Comparison of ENCODE assay signal across 12 cellular contexts in genomic region chr4:165415910-165416309, GRCh38. TPM values are rescaled to one million over a fixed set of nuclear protein-coding genes. Genes with fewer than 3 reads are reported as not detected.
A peak's percentile ranks its signal among the peaks of the same experiment; 100 is the strongest.
DNase-seq lines count a peak whose midpoint lies in the region; ATAC-seq and TF ChIP-seq lines count a peak whose summit lies in the region.
"Had no signal": no experiment of that assay in that cellular context is flagged by ENCODE, and none has a peak within 500 bp of the region (broad histone marks: within the 10 kb centered on the region; RNA-seq: fewer than 3 reads in every experiment).

No MANE protein-coding gene starts in this region.

- DNase-seq in DMS79 treated with DMSO at 0.1 percent for 48 hours (lab: John Stamatoyannopoulos, UW) (peak; percentile 89), WTC11 (ENCODE audit: low spot score) (no peak), iPS-NIHi11 (ENCODE audit: low spot score) (peak; percentile 31), renal cortical epithelial cell (ENCODE audit: low read depth) (peak; percentile 57), GM13977 (ENCODE audit: low spot score) (no peak), HPDE6-E6E7 (ENCODE audit: extremely low spot score) (no peak)
- DNase-seq: BE2C; CD4-positive, alpha-beta memory T cell; NCI-H1436; NCI-H2081 treated with DMSO at 0.1 percent for 48 hours; NCI-H748 treated with DMSO at 0.1 percent for 48 hours had no signal

- ATAC-seq in WTC11: 0 out of 2 replicates have a peak, but pooled peaks have one; percentile 30
- ATAC-seq in activated T-helper 17 cell treated with anti-CD3 and anti-CD28 coated beads, Interleukin-2, amount 50 U/mL, for 72 hours (replicated peaks): no peak

- TF ChIP-seq CTCF in WTC11 (IDR thresholded peaks at IDR 0.05) (no peak), GM13977 (IDR thresholded peaks at IDR 0.05; ENCODE audit: extremely low read depth, insufficient read depth, missing control alignments) (no peak)

- H3K4me1 Mint-ChIP-seq in WTC11: peaks cover 4% of the 10 kb centered on the region
- H3K4me1 Mint-ChIP-seq in activated T-helper 17 cell treated with anti-CD3 and anti-CD28 coated beads, Interleukin-2, amount 50 U/mL, for 72 hours: no peaks in the 10 kb centered on the region
- H3K4me1 Mint-ChIP-seq: CD4-positive, alpha-beta memory T cell had no signal

- H3K27me3 Mint-ChIP-seq in WTC11 (ENCODE audit: low read depth): no peaks in the 10 kb centered on the region
- peaks cover 10% of the 10 kb centered on the region for H3K27me3 Mint-ChIP-seq in activated T-helper 17 cell treated with anti-CD3 and anti-CD28 coated beads, Interleukin-2, amount 50 U/mL, for 72 hours

- H3K4me3 Mint-ChIP-seq in WTC11: no peak overlapping the region
- no peak overlapping the region for H3K4me3 Mint-ChIP-seq in activated T-helper 17 cell treated with anti-CD3 and anti-CD28 coated beads, Interleukin-2, amount 50 U/mL, for 72 hours
- H3K4me3 Mint-ChIP-seq: CD4-positive, alpha-beta memory T cell had no signal

- in situ Hi-C loops in GM13977 (cut with MboI; ENCODE audit: low pct_unique_long_range_greater_than_20kb, low sequenced_read_pairs, unreplicated experiment): no loop called here

- H3K36me3 Mint-ChIP-seq in WTC11: no peaks in the 10 kb centered on the region
- no peaks in the 10 kb centered on the region for H3K36me3 Mint-ChIP-seq in activated T-helper 17 cell treated with anti-CD3 and anti-CD28 coated beads, Interleukin-2, amount 50 U/mL, for 72 hours (ENCODE audit: low read depth)
- H3K36me3 Mint-ChIP-seq: CD4-positive, alpha-beta memory T cell had no signal

- CTCF ChIA-PET in WTC11 (lab: Charles Lee): interaction anchor here (1.4 kb wide), 1 partner anchor 31 kb away, joined by 4 read pairs; no protein-coding TSS in a partner anchor

- POLR2A ChIA-PET in WTC11 (lab: Charles Lee): no interaction called here

- H3K9me3 Mint-ChIP-seq in WTC11: no peaks in the 10 kb centered on the region
- no peaks in the 10 kb centered on the region for H3K9me3 Mint-ChIP-seq in activated T-helper 17 cell treated with anti-CD3 and anti-CD28 coated beads, Interleukin-2, amount 50 U/mL, for 72 hours
- H3K9me3 Mint-ChIP-seq: CD4-positive, alpha-beta memory T cell had no signal

- H3K27ac Mint-ChIP-seq in WTC11: no peak overlapping the region
- no peak overlapping the region for H3K27ac Mint-ChIP-seq in activated T-helper 17 cell treated with anti-CD3 and anti-CD28 coated beads, Interleukin-2, amount 50 U/mL, for 72 hours
- H3K27ac Mint-ChIP-seq: CD4-positive, alpha-beta memory T cell had no signal

TF ChIP-seq in WTC11, 78 proteins besides CTCF, POLR2A, EP300 and RAD21:
- TF ChIP-seq ZNF532 (CRISPR knock-in tag; IDR thresholded peaks at IDR 0.05; ENCODE audit: borderline replicate concordance) (no peak), AFF4 (CRISPR knock-in tag; IDR thresholded peaks at IDR 0.05; ENCODE audit: borderline replicate concordance) (no peak), ZNF121 (CRISPR knock-in tag; IDR thresholded peaks at IDR 0.05) (no peak), RELA (CRISPR knock-in tag; IDR thresholded peaks at IDR 0.05; ENCODE audit: borderline replicate concordance) (no peak), RORB (CRISPR knock-in tag; IDR thresholded peaks at IDR 0.05) (no peak)

RNA-seq across cellular contexts. Expression of gene CPE, which starts 37.1 kb away (rescaled TPM):
- total RNA-seq in WTC11 (2021) (9.2 to 12.4 TPM (median 10.9 TPM) in 3 replicates), renal cortical epithelial cell (6.9 and 32.8 TPM in 2 replicates)
- total RNA-seq in activated T-helper 17 cell treated with anti-CD3 and anti-CD28 coated beads, Interleukin-2, amount 50 U/mL, for 72 hours: not detected
- total RNA-seq: CD4-positive, alpha-beta memory T cell had no signal

Comparison
In these comparisons a context has a peak if more than half of its experiments do, and no peak if none do; other contexts are left out.
1. DNase-seq: peak in DMS79 treated with DMSO at 0.1 percent for 48 hours (single experiment), iPS-NIHi11 (single experiment) and renal cortical epithelial cell (single experiment); none in WTC11 (single experiment), GM13977 (single experiment) and HPDE6-E6E7 (single experiment).